ENCODE assay signal across 20 cellular contexts in genomic region chr11:85977751-85978160, GRCh38.
DNase-seq lines count a peak whose midpoint lies in the region; ATAC-seq and TF ChIP-seq lines count a peak whose summit lies in the region.
"Had no signal": no experiment of that assay in that cellular context is flagged by ENCODE, and none has a peak within 500 bp of the region (broad histone marks: within the 10 kb centered on the region; RNA-seq: fewer than 3 reads in every experiment).

No MANE protein-coding gene starts in this region.

- peaks cover 69% of the 10 kb centered on the region for H3K36me3 Mint-ChIP-seq in activated T-helper 2 cell treated with anti-CD3 and anti-CD28 coated beads, Interferon-gamma antibody, Interleukin-2, Interleukin-4, amounts not matched to agents 10 μg/mL and 5 μg/mL and 100 μg/mL, durations not matched to agents 14 hours and 24 hours and 36 hours (ENCODE audit: low read depth)
- peaks cover 13% of the 10 kb centered on the region for H3K36me3 Mint-ChIP-seq in natural killer cell

- no peak overlapping the region for H3K4me3 Mint-ChIP-seq in activated T-helper 2 cell treated with anti-CD3 and anti-CD28 coated beads, Interferon-gamma antibody, Interleukin-2, Interleukin-4, amounts not matched to agents 10 μg/mL and 5 μg/mL and 100 μg/mL, durations not matched to agents 14 hours and 24 hours and 36 hours (ENCODE audit: low read depth)
- H3K4me3 Mint-ChIP-seq in natural killer cell = no peak overlapping the region
- H3K4me3 Mint-ChIP-seq: activated T-helper 1 cell treated with anti-CD3 and anti-CD28 coated beads, Interleukin-12 subunit alpha, Interleukin-12 subunit beta, Interleukin-2, Interleukin-4 antibody, amounts not matched to agents 30 ng/mL and 10 ng/mL and 1 ng/mL, durations not matched to agents 14 hours and 24 hours and 36 hours; nephron; stimulated activated naive CD8-positive, alpha-beta T cell treated with anti-CD3 and anti-CD28 coated beads, Interleukin-15, amount 100 ng/mL, for 72 hours had no signal

- no peaks in the 10 kb centered on the region for H3K27me3 Mint-ChIP-seq in activated T-helper 2 cell treated with anti-CD3 and anti-CD28 coated beads, Interferon-gamma antibody, Interleukin-2, Interleukin-4, amounts not matched to agents 10 μg/mL and 5 μg/mL and 100 μg/mL, durations not matched to agents 14 hours and 24 hours and 36 hours (ENCODE audit: low read depth)
- no peaks in the 10 kb centered on the region for H3K27me3 Mint-ChIP-seq in natural killer cell (ENCODE audit: low read depth in 2 of 2)
- H3K27me3 Mint-ChIP-seq: stimulated activated naive CD8-positive, alpha-beta T cell treated with anti-CD3 and anti-CD28 coated beads, Interleukin-15, amount 100 ng/mL, for 72 hours had no signal

- peak overlapping the region; percentile 59 for H3K27ac Mint-ChIP-seq in activated T-helper 2 cell treated with anti-CD3 and anti-CD28 coated beads, Interferon-gamma antibody, Interleukin-2, Interleukin-4, amounts not matched to agents 10 μg/mL and 5 μg/mL and 100 μg/mL, durations not matched to agents 14 hours and 24 hours and 36 hours
- H3K27ac Mint-ChIP-seq in natural killer cell = peak overlapping the region; percentile 68 to 73
- H3K27ac Mint-ChIP-seq: nephron had no signal

- DNase-seq in AG10803 (ENCODE audit: low read depth) = peak; percentile 87
- no peak for DNase-seq in activated T-helper 2 cell treated with anti-CD3 and anti-CD28 coated beads, Interferon-gamma antibody, Interleukin-2, Interleukin-4, amounts not matched to agents 10 μg/mL and 5 μg/mL and 100 μg/mL, durations not matched to agents 14 hours and 24 hours and 36 hours (ENCODE audit: low spot score)
- DNase-seq in fibroblast of peridontal ligament (ENCODE audit: extremely low read depth) = peak; percentile 39
- no peak for DNase-seq in natural killer cell
- DNase-seq in NCI-H82 (lab: John Stamatoyannopoulos, UW) = no peak
- DNase-seq: ACHN; activated CD8-positive, alpha-beta memory T cell treated with anti-CD3 and anti-CD28 coated beads for 24 hours; amniotic stem cell; NCI-H1930; NCI-H510A treated with DMSO at 0.1 percent for 48 hours; SHP77; stimulated activated CD4-positive, alpha-beta T cell treated with anti-CD3 and anti-CD28 coated beads, Interleukin-15, amount 100 ng/mL, for 24 hours; stimulated activated naive CD8-positive, alpha-beta T cell treated with anti-CD3 and anti-CD28 coated beads, Interleukin-15, amount 100 ng/mL, for 72 hours; T-helper 1 cell; WERI-Rb-1 had no signal

- H3K4me3 ChIP-seq in AG10803 (ENCODE audit: low read length) = no peak overlapping the region

- no peak for ATAC-seq in natural killer cell
- ATAC-seq in HG03520 (IDR thresholded peaks at IDR 0.05; ENCODE audit: unreplicated experiment) = no peak
- ATAC-seq in GM18907 (IDR thresholded peaks at IDR 0.05; ENCODE audit: unreplicated experiment) = no peak
- ATAC-seq in GM21528 (IDR thresholded peaks at IDR 0.05; ENCODE audit: low FRiP score, unreplicated experiment) = no peak
- ATAC-seq: stimulated activated naive CD8-positive, alpha-beta T cell treated with anti-CD3 and anti-CD28 coated beads, Interleukin-15, amount 100 ng/mL, for 72 hours had no signal

- intact Hi-C loops in activated T-helper 2 cell treated with anti-CD3 and anti-CD28 coated beads, Interferon-gamma antibody, Interleukin-2, Interleukin-4, amounts not matched to agents 10 μg/mL and 5 μg/mL and 100 μg/mL, durations not matched to agents 14 hours and 24 hours and 36 hours (cut with micrococcal nuclease) = no loop called here
- intact Hi-C loops in natural killer cell (cut with micrococcal nuclease) = no loop called here

- H3K4me1 Mint-ChIP-seq in activated T-helper 2 cell treated with anti-CD3 and anti-CD28 coated beads, Interferon-gamma antibody, Interleukin-2, Interleukin-4, amounts not matched to agents 10 μg/mL and 5 μg/mL and 100 μg/mL, durations not matched to agents 14 hours and 24 hours and 36 hours (ENCODE audit: low read depth) = peaks cover 14% of the 10 kb centered on the region
- peaks cover 19 to 21% of the 10 kb centered on the region in 2 donors for H3K4me1 Mint-ChIP-seq in natural killer cell
- H3K4me1 Mint-ChIP-seq: nephron had no signal

- TF ChIP-seq CTCF in AG10803 (conservative IDR thresholded peaks at IDR 0.05; ENCODE audit: low read length) (no peak), natural killer cell (IDR thresholded peaks at IDR 0.05) (no peak)

- no peaks in the 10 kb centered on the region for H3K9me3 Mint-ChIP-seq in activated T-helper 2 cell treated with anti-CD3 and anti-CD28 coated beads, Interferon-gamma antibody, Interleukin-2, Interleukin-4, amounts not matched to agents 10 μg/mL and 5 μg/mL and 100 μg/mL, durations not matched to agents 14 hours and 24 hours and 36 hours
- H3K9me3 Mint-ChIP-seq in natural killer cell = no peaks in the 10 kb centered on the region
- H3K9me3 Mint-ChIP-seq: activated T-helper 1 cell treated with anti-CD3 and anti-CD28 coated beads, Interleukin-12 subunit alpha, Interleukin-12 subunit beta, Interleukin-2, Interleukin-4 antibody, amounts not matched to agents 30 ng/mL and 10 ng/mL and 1 ng/mL, durations not matched to agents 14 hours and 24 hours and 36 hours; nephron; stimulated activated naive CD8-positive, alpha-beta T cell treated with anti-CD3 and anti-CD28 coated beads, Interleukin-15, amount 100 ng/mL, for 72 hours had no signal

Comparison
In these comparisons a context has a peak if more than half of its experiments do, and no peak if none do; other contexts are left out.
1. DNase-seq: peak in AG10803 (single experiment) and fibroblast of peridontal ligament (single experiment); none in activated T-helper 2 cell treated with anti-CD3 and anti-CD28 coated beads, Interferon-gamma antibody, Interleukin-2, Interleukin-4, amounts not matched to agents 10 μg/mL and 5 μg/mL and 100 μg/mL, durations not matched to agents 14 hours and 24 hours and 36 hours (single experiment), natural killer cell (single experiment) and NCI-H82 (single experiment).